Comparison of ENCODE assay signal across 17 cellular contexts in genomic region chr6:101762851-101763250, GRCh38.
A peak's percentile ranks its signal among the peaks of the same experiment; 100 is the strongest.
DNase-seq lines count a peak whose midpoint lies in the region; ATAC-seq and TF ChIP-seq lines count a peak whose summit lies in the region.
"Had no signal": no experiment of that assay in that cellular context is flagged by ENCODE, and none has a peak within 500 bp of the region (broad histone marks: within the 10 kb centered on the region; RNA-seq: fewer than 3 reads in every experiment).

No MANE protein-coding gene starts in this region.

- no peaks in the 10 kb centered on the region for H3K27me3 ChIP-seq in mammary epithelial cell (ENCODE audit: insufficient read depth, low read length)
- no peaks in the 10 kb centered on the region for H3K27me3 ChIP-seq in effector memory CD4-positive, alpha-beta T cell (replicated peaks; ENCODE audit: control insufficient read depth, insufficient read depth, low read length, poor library complexity, severe bottlenecking)
- H3K27me3 ChIP-seq: BLaER1 had no signal

- peak overlapping the region; percentile 26 for H2AFZ ChIP-seq in mammary epithelial cell (ENCODE audit: low read depth, low read length)

- CTCF ChIA-PET in mammary epithelial cell (lab: Charles Lee; ENCODE audit: low non-redundant PET), result no interaction called here
- CTCF ChIA-PET in Calu3 (lab: Charles Lee), result no interaction called here

- DNase-seq in Right ventricle myocardium superior, result no peak
- DNase-seq in cardiac septum (ENCODE audit: low spot score), result no peak
- peak; percentile 2 for DNase-seq in mammary epithelial cell
- DNase-seq in fibroblast of the aortic adventitia (ENCODE audit: low read depth), result peak; percentile 35
- DNase-seq in nephron progenitor cell, result no peak
- no peak for DNase-seq in effector memory CD4-positive, alpha-beta T cell
- no peak for DNase-seq in Calu3
- DNase-seq: CD8-positive, alpha-beta T cell; DMS79 treated with DMSO at 0.1 percent for 48 hours; HCEC 1CT; KBM-7; NCI-H1417 treated with DMSO at 0.1 percent for 48 hours; NCI-H1930; NCI-H2171 treated with DMSO at 0.1 percent for 48 hours; NCI-H510A had no signal

- intact Hi-C loops in Right ventricle myocardium superior (cut with DNase I) (no loop called here), cardiac septum (cut with DNase I) (no loop called here), mammary epithelial cell (cut with micrococcal nuclease) (no loop called here), Calu3 (cut with micrococcal nuclease; ENCODE audit: unreplicated experiment) (no loop called here)

- H3K4me1 Mint-ChIP-seq in nephron progenitor cell (no peaks in the 10 kb centered on the region), Calu3 (ENCODE audit: low read depth, unreplicated experiment) (peaks cover 19% of the 10 kb centered on the region)

- no peak overlapping the region for H3K4me2 ChIP-seq in mammary epithelial cell (ENCODE audit: insufficient read depth, low read depth, low read length)
- H3K4me2 ChIP-seq: BLaER1 had no signal

- no peaks in the 10 kb centered on the region for H3K9me3 ChIP-seq in mammary epithelial cell (replicated peaks; ENCODE audit: insufficient read depth, low read length)
- no peaks in the 10 kb centered on the region for H3K9me3 ChIP-seq in effector memory CD4-positive, alpha-beta T cell (ENCODE audit: control insufficient read depth, low read length)
- H3K9me3 ChIP-seq: BLaER1 had no signal

- H3K4me3 Mint-ChIP-seq in nephron progenitor cell (no peak overlapping the region), Calu3 (ENCODE audit: low read depth, unreplicated experiment) (no peak overlapping the region)
- H3K4me3 Mint-ChIP-seq: CD8-positive, alpha-beta T cell had no signal

- H3K27ac ChIP-seq in mammary epithelial cell (ENCODE audit: insufficient read depth, low read depth, low read length), result no peak overlapping the region
- no peak overlapping the region for H3K27ac ChIP-seq in effector memory CD4-positive, alpha-beta T cell (ENCODE audit: insufficient read depth, low read length, poor library complexity, severe bottlenecking)
- H3K27ac ChIP-seq: BLaER1 had no signal

- no peak overlapping the region for H3K27ac Mint-ChIP-seq in nephron progenitor cell
- H3K27ac Mint-ChIP-seq in Calu3 (ENCODE audit: unreplicated experiment), result no peak overlapping the region
- H3K27ac Mint-ChIP-seq: CD8-positive, alpha-beta T cell had no signal

- H3K27me3 Mint-ChIP-seq in nephron progenitor cell (ENCODE audit: low read depth, poor library complexity) (no peaks in the 10 kb centered on the region), Calu3 (ENCODE audit: unreplicated experiment) (no peaks in the 10 kb centered on the region)

- H3K4me3 ChIP-seq in mammary epithelial cell (replicated peaks in 1 of 3; ENCODE audit: insufficient read depth in 1 of 3, low read depth in 2 of 3, low read length in 3 of 3) (no peak overlapping the region), fibroblast of the aortic adventitia (ENCODE audit: low read depth, low read length) (no peak overlapping the region)
- H3K4me3 ChIP-seq in effector memory CD4-positive, alpha-beta T cell (ENCODE audit: insufficient read depth, low read depth, low read length, poor library complexity, severe bottlenecking), result no peak overlapping the region
- H3K4me3 ChIP-seq: BLaER1 had no signal

- BruUV-seq in mammary epithelial cell (replicated peaks; lab: Mats Ljungman, UMichigan) (no TSS peak), Calu3 (replicated peaks; lab: Mats Ljungman, UMichigan) (no TSS peak)

- dilution Hi-C loops in mammary epithelial cell (cut with HindIII; ENCODE audit: low sequenced_read_pairs), result no loop called here

- no peaks in the 10 kb centered on the region for H3K36me3 Mint-ChIP-seq in nephron progenitor cell (ENCODE audit: low read depth)
- no peaks in the 10 kb centered on the region for H3K36me3 Mint-ChIP-seq in Calu3 (ENCODE audit: insufficient read depth, unreplicated experiment)
- H3K36me3 Mint-ChIP-seq: CD8-positive, alpha-beta T cell had no signal

- no peaks in the 10 kb centered on the region for H3K79me2 ChIP-seq in mammary epithelial cell (ENCODE audit: insufficient read depth, low read length)

- no peak overlapping the region for H3K9ac ChIP-seq in mammary epithelial cell (ENCODE audit: insufficient read depth, low read length)
- H3K9ac ChIP-seq: BLaER1 had no signal

- no peak for TF ChIP-seq CTCF in mammary epithelial cell (conservative IDR thresholded peaks at IDR 0.05 in 1 of 2, IDR thresholded peaks at IDR 0.05 in 1 of 2; ENCODE audit: extremely low read depth in 1 of 2, insufficient read depth in 1 of 2, low read depth in 1 of 2, low read length in 2 of 2)
- TF ChIP-seq CTCF in fibroblast of the aortic adventitia (IDR thresholded peaks at IDR 0.05; ENCODE audit: insufficient read depth, low read length), result no peak
- no peak for TF ChIP-seq CTCF in nephron progenitor cell (IDR thresholded peaks at IDR 0.05)
- TF ChIP-seq CTCF in Calu3 (IDR thresholded peaks at IDR 0.05; ENCODE audit: unreplicated experiment), result no peak

- peaks cover 8% of the 10 kb centered on the region for H3K4me1 ChIP-seq in mammary epithelial cell (ENCODE audit: insufficient read depth, low read length)
- H3K4me1 ChIP-seq in effector memory CD4-positive, alpha-beta T cell (ENCODE audit: control insufficient read depth, insufficient read depth, low read length, poor library complexity, severe bottlenecking), result no peaks in the 10 kb centered on the region
- H3K4me1 ChIP-seq: BLaER1 had no signal

- in situ Hi-C loops in mammary epithelial cell (cut with MboI; ENCODE audit: low sequenced_read_pairs in 2 of 2), result no loop called here

- H3K9me3 Mint-ChIP-seq in nephron progenitor cell (no peaks in the 10 kb centered on the region), Calu3 (ENCODE audit: low read depth, unreplicated experiment) (no peaks in the 10 kb centered on the region)
- H3K9me3 Mint-ChIP-seq: CD8-positive, alpha-beta T cell had no signal

- no peaks in the 10 kb centered on the region for H3K36me3 ChIP-seq in mammary epithelial cell (ENCODE audit: insufficient read depth, low read length)
- H3K36me3 ChIP-seq in effector memory CD4-positive, alpha-beta T cell (ENCODE audit: control insufficient read depth, insufficient read depth, low read length), result no peaks in the 10 kb centered on the region
- H3K36me3 ChIP-seq: BLaER1 had no signal

- WGBS in mammary epithelial cell (ENCODE audit: low coverage, missing lambda C conversion rate), result 44% methylated on average over 3 of the region's 3 CpGs

- ATAC-seq in Right ventricle myocardium superior (ENCODE audit: poor library complexity), result peak; percentile 39
- ATAC-seq: CD8-positive, alpha-beta T cell; Panc1 had no signal

- H4K20me1 ChIP-seq in mammary epithelial cell (ENCODE audit: insufficient read depth, low read length), result no peaks in the 10 kb centered on the region
- H4K20me1 ChIP-seq: BLaER1 had no signal

Comparison
In these comparisons a context has a peak if more than half of its experiments do, and no peak if none do; other contexts are left out.
1. DNase-seq: peak in mammary epithelial cell (single experiment) and fibroblast of the aortic adventitia (single experiment); none in Right ventricle myocardium superior (single experiment), cardiac septum (single experiment), nephron progenitor cell (single experiment), effector memory CD4-positive, alpha-beta T cell (0 of 3) and Calu3 (single experiment).